Comparison of ENCODE assay signal across 22 cellular contexts in the genomic region with DNA sequence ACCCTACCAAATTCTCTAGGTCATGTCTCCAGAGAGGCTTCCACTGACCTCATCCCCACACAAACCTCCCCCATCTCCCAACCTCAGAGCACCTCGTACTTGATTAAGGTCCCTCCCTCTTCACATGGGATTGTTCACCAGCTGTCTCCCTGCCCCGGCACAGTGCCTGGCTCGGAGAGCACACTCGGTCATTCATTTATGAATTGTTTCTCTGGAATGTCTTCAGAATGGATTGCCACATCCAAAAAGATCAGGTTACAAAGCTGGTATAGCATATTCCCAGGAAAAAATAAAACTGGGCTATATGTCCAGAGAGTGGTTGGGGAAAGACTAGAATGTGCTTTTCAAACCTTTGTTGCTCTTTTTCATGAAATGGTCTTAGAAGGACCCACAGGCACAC. TPM values are rescaled to one million over a fixed set of nuclear protein-coding genes. Genes with fewer than 3 reads are reported as not detected.
DNase-seq lines count a peak whose midpoint lies in the region; TF ChIP-seq lines count a peak whose summit lies in the region.
"Had no signal": no experiment of that assay in that cellular context is flagged by ENCODE, and none has a peak within 500 bp of the region (broad histone marks: within the 10 kb centered on the region; RNA-seq: fewer than 3 reads in every experiment).

No MANE protein-coding gene starts in this region.

- no peaks in the 10 kb centered on the region for H3K79me1 ChIP-seq in mesendoderm (ENCODE audit: low read length)

- peaks cover 8% of the 10 kb centered on the region for H3K4me1 ChIP-seq in mesendoderm (ENCODE audit: control insufficient read depth, low read depth, low read length)
- H3K4me1 ChIP-seq in OCI-LY7 (ENCODE audit: insufficient read depth, low read length, poor library complexity, severe bottlenecking), result peaks cover 51% of the 10 kb centered on the region
- H3K4me1 ChIP-seq: adrenal gland, stomach had no signal

- peak overlapping the region; percentile 8 for H4K5ac ChIP-seq in mesendoderm (ENCODE audit: low read length)

- POLR2A ChIA-PET in activated CD4-positive, alpha-beta memory T cell treated with anti-CD3 and anti-CD28 coated beads, Interleukin-2, amount 10 ng/mL, durations not matched to agents 7 days and 5 days (lab: Charles Lee), result interaction anchor here (3.9 to 21.3 kb wide), 3 partner anchors 21 to 44 kb away, joined by 31 to 568 read pairs (median 308); partner anchors contain the start of gene JAKMIP1
- POLR2A ChIA-PET in OCI-LY7 (lab: Charles Lee), result no interaction called here

- no CpG with 5 or more reads among the region's 4 CpGs for whole genome bisulfite sequencing in mesendoderm (ENCODE audit: extremely low coverage, insufficient coverage, low lambda C conversion rate)

- no peaks in the 10 kb centered on the region for H3K27me3 Mint-ChIP-seq in T-helper 1 cell treated with Interleukin-12 subunit alpha and Interleukin-12 subunit beta and Interleukin-4 antibody, amounts not matched to agents 30 μg/mL and 1 μg/mL, for 36 hours (ENCODE audit: low read depth)
- H3K27me3 Mint-ChIP-seq in activated CD4-positive, alpha-beta memory T cell treated with anti-CD3 and anti-CD28 coated beads, Interleukin-2, amount 10 ng/mL, durations not matched to agents 7 days and 5 days, result no peaks in the 10 kb centered on the region
- peaks cover 1% of the 10 kb centered on the region for H3K27me3 Mint-ChIP-seq in glutamatergic neuron (ENCODE audit: unreplicated experiment)

- H3K9me3 Mint-ChIP-seq in T-helper 1 cell treated with Interleukin-12 subunit alpha and Interleukin-12 subunit beta and Interleukin-4 antibody, amounts not matched to agents 30 μg/mL and 1 μg/mL, for 36 hours, result peaks cover 21% of the 10 kb centered on the region
- H3K9me3 Mint-ChIP-seq in activated CD4-positive, alpha-beta memory T cell treated with anti-CD3 and anti-CD28 coated beads, Interleukin-2, amount 10 ng/mL, durations not matched to agents 7 days and 5 days, result peaks cover 31% of the 10 kb centered on the region
- H3K9me3 Mint-ChIP-seq in glutamatergic neuron (ENCODE audit: unreplicated experiment), result peaks cover 1% of the 10 kb centered on the region

- CTCF ChIA-PET in activated CD4-positive, alpha-beta memory T cell treated with anti-CD3 and anti-CD28 coated beads, Interleukin-2, amount 10 ng/mL, durations not matched to agents 7 days and 5 days (lab: Charles Lee), result interaction anchor here (1.1 to 1.4 kb wide), 3 partner anchors 18 to 149 kb away, joined by 3 to 4 read pairs (median 3); no protein-coding TSS in a partner anchor
- CTCF ChIA-PET in OCI-LY7 (lab: Charles Lee; ENCODE audit: unreplicated experiment), result interaction anchor here (0.8 kb wide), 1 partner anchor 15 kb away, joined by 3 read pairs; no protein-coding TSS in a partner anchor

- no peaks in the 10 kb centered on the region for H4K20me1 ChIP-seq in OCI-LY7 (ENCODE audit: insufficient read depth, low read length)

- H3K56ac ChIP-seq in mesendoderm (ENCODE audit: low read length), result no peak overlapping the region

- peaks cover 63% of the 10 kb centered on the region for H3K36me3 Mint-ChIP-seq in T-helper 1 cell treated with Interleukin-12 subunit alpha and Interleukin-12 subunit beta and Interleukin-4 antibody, amounts not matched to agents 30 μg/mL and 1 μg/mL, for 36 hours (ENCODE audit: low read depth)
- H3K36me3 Mint-ChIP-seq in activated CD4-positive, alpha-beta memory T cell treated with anti-CD3 and anti-CD28 coated beads, Interleukin-2, amount 10 ng/mL, durations not matched to agents 7 days and 5 days (ENCODE audit: low read depth), result peaks cover 93% of the 10 kb centered on the region
- H3K36me3 Mint-ChIP-seq in glutamatergic neuron (ENCODE audit: unreplicated experiment), result no peaks in the 10 kb centered on the region

- H3K4me3 ChIP-seq in mesendoderm (ENCODE audit: low read length) (no peak overlapping the region), OCI-LY7 (ENCODE audit: low read depth, low read length, poor library complexity, severe bottlenecking) (no peak overlapping the region)
- H3K4me3 ChIP-seq: adrenal gland, cardiac muscle cell, dorsolateral prefrontal cortex, hepatocyte, mucosa of descending colon, smooth muscle cell, stomach had no signal

- no peaks in the 10 kb centered on the region for H3K27me3 ChIP-seq in mesendoderm (ENCODE audit: insufficient read depth, low read length, poor library complexity)
- H3K27me3 ChIP-seq: adrenal gland, cardiac muscle cell, dorsolateral prefrontal cortex, hepatocyte had no signal

- peak overlapping the region; percentile 70 for H3K4me3 Mint-ChIP-seq in T-helper 1 cell treated with Interleukin-12 subunit alpha and Interleukin-12 subunit beta and Interleukin-4 antibody, amounts not matched to agents 30 μg/mL and 1 μg/mL, for 36 hours
- peak overlapping the region; percentile 74 for H3K4me3 Mint-ChIP-seq in activated CD4-positive, alpha-beta memory T cell treated with anti-CD3 and anti-CD28 coated beads, Interleukin-2, amount 10 ng/mL, durations not matched to agents 7 days and 5 days
- H3K4me3 Mint-ChIP-seq in glutamatergic neuron (ENCODE audit: unreplicated experiment), result no peak overlapping the region

- TF ChIP-seq CTCF in glutamatergic neuron (IDR thresholded peaks at IDR 0.05; ENCODE audit: partially characterized antibody, unreplicated experiment), result no peak
- TF ChIP-seq CTCF in OCI-LY7 (conservative IDR thresholded peaks at IDR 0.05; ENCODE audit: low read length), result no peak

- H3K4me2 ChIP-seq in mesendoderm (ENCODE audit: low read length) (no peak overlapping the region), OCI-LY7 (ENCODE audit: low read length) (no peak overlapping the region)
- H3K4me2 ChIP-seq: hepatocyte, smooth muscle cell had no signal

- H3K4ac ChIP-seq in mesendoderm (ENCODE audit: low read depth, low read length), result no peak overlapping the region

- H3K79me2 ChIP-seq in mesendoderm (ENCODE audit: control insufficient read depth, insufficient read depth, low read length) (no peaks in the 10 kb centered on the region), OCI-LY7 (ENCODE audit: insufficient read depth, low read depth, low read length) (no peaks in the 10 kb centered on the region)
- H3K79me2 ChIP-seq: hepatocyte had no signal

- no peak overlapping the region for H2AFZ ChIP-seq in OCI-LY7 (ENCODE audit: low read length)
- H2AFZ ChIP-seq: hepatocyte had no signal

- peak overlapping the region; percentile 100 for H3K27ac Mint-ChIP-seq in T-helper 1 cell treated with Interleukin-12 subunit alpha and Interleukin-12 subunit beta and Interleukin-4 antibody, amounts not matched to agents 30 μg/mL and 1 μg/mL, for 36 hours
- H3K27ac Mint-ChIP-seq in activated CD4-positive, alpha-beta memory T cell treated with anti-CD3 and anti-CD28 coated beads, Interleukin-2, amount 10 ng/mL, durations not matched to agents 7 days and 5 days, result peak overlapping the region; percentile 100
- H3K27ac Mint-ChIP-seq in glutamatergic neuron (ENCODE audit: unreplicated experiment), result no peak overlapping the region

- no peak overlapping the region for H3K23ac ChIP-seq in mesendoderm (ENCODE audit: low read length)

- H3K9me3 ChIP-seq in OCI-LY7 (ENCODE audit: low read length), result peaks cover 16% of the 10 kb centered on the region
- H3K9me3 ChIP-seq: adrenal gland, mucosa of descending colon had no signal

- no peak overlapping the region for H3K18ac ChIP-seq in mesendoderm (ENCODE audit: low read length)

- no peak overlapping the region for H3K9ac ChIP-seq in mesendoderm (ENCODE audit: low read length)

- H2BK15ac ChIP-seq in mesendoderm (replicated peaks; ENCODE audit: low read depth), result no peak overlapping the region

- no peak overlapping the region for H3K27ac ChIP-seq in mesendoderm (ENCODE audit: low read depth, low read length)
- H3K27ac ChIP-seq in OCI-LY7 (ENCODE audit: low read depth, low read length, poor library complexity, severe bottlenecking), result no peak overlapping the region
- H3K27ac ChIP-seq: 22Rv1, adrenal gland, cardiac muscle cell, hepatocyte, stomach had no signal

- no peak overlapping the region for H4K8ac ChIP-seq in mesendoderm (ENCODE audit: low read depth, low read length)

- peaks cover 80% of the 10 kb centered on the region for H3K4me1 Mint-ChIP-seq in T-helper 1 cell treated with Interleukin-12 subunit alpha and Interleukin-12 subunit beta and Interleukin-4 antibody, amounts not matched to agents 30 μg/mL and 1 μg/mL, for 36 hours (ENCODE audit: low read depth)
- H3K4me1 Mint-ChIP-seq in activated CD4-positive, alpha-beta memory T cell treated with anti-CD3 and anti-CD28 coated beads, Interleukin-2, amount 10 ng/mL, durations not matched to agents 7 days and 5 days, result peaks cover 99% of the 10 kb centered on the region
- H3K4me1 Mint-ChIP-seq in glutamatergic neuron (ENCODE audit: low read depth, unreplicated experiment), result no peaks in the 10 kb centered on the region

- peak overlapping the region; percentile 5 for H2BK5ac ChIP-seq in mesendoderm (ENCODE audit: low read length)

- no TSS peak for BruUV-seq in OCI-LY7 (replicated peaks; lab: Mats Ljungman, UMichigan)

- intact Hi-C loops in OCI-LY7 (cut with micrococcal nuclease; ENCODE audit: unreplicated experiment), result no loop called here

- H3K36me3 ChIP-seq in mesendoderm (ENCODE audit: control insufficient read depth, insufficient read depth, low read length) (no peaks in the 10 kb centered on the region), OCI-LY7 (ENCODE audit: insufficient read depth, low read length) (no peaks in the 10 kb centered on the region)
- H3K36me3 ChIP-seq: adrenal gland, cardiac muscle cell, stomach had no signal

- no peak for DNase-seq in T-helper 1 cell
- DNase-seq in HCEC 1CT, result peak; percentile 1
- DNase-seq in activated CD4-positive, alpha-beta memory T cell treated with anti-CD3 and anti-CD28 coated beads, Interleukin-2, amount 10 ng/mL, durations not matched to agents 7 days and 5 days, result no peak
- DNase-seq in mesendoderm, result no peak
- no peak for DNase-seq in glutamatergic neuron
- DNase-seq in D341Med (ENCODE audit: low spot score), result no peak
- no peak for DNase-seq in OCI-LY7 (ENCODE audit: low spot score)
- DNase-seq: activated CD4-positive, alpha-beta T cell treated with anti-CD3 and anti-CD28 coated beads, Interleukin-2, amount 50 U/mL, for 4 hours; adrenal gland; AML-193; dorsolateral prefrontal cortex; mucosa of descending colon; NCI-H1417 treated with DMSO at 0.1 percent for 48 hours; NCI-H526; stimulated activated CD4-positive, alpha-beta T cell treated with anti-CD3 and anti-CD28 coated beads, Interleukin-4, amount 100 ng/mL, for 1 hour; stomach had no signal

- H2BK120ac ChIP-seq in mesendoderm (ENCODE audit: low read depth, low read length), result no peak overlapping the region

- H2AK5ac ChIP-seq in mesendoderm (ENCODE audit: low read length), result peak overlapping the region; percentile 40

- H3K9me2 ChIP-seq in OCI-LY7 (ENCODE audit: insufficient read depth, low read length), result no peaks in the 10 kb centered on the region

RNA-seq across cellular contexts. Expression of gene JAKMIP1, which starts 21.6 kb away (rescaled TPM):
- 10 to 100 TPM; 43.8 to 44.4 TPM for total RNA-seq in activated CD4-positive, alpha-beta memory T cell treated with anti-CD3 and anti-CD28 coated beads, Interleukin-2, amount 10 ng/mL, durations not matched to agents 7 days and 5 days
- polyA plus RNA-seq in mesendoderm (2013, experiment 1 of 2), result 3.5 TPM
- 3.5 TPM for polyA plus RNA-seq in mesendoderm (2013, experiment 2 of 2)
- 2.4 TPM for total RNA-seq in glutamatergic neuron (ENCODE audit: unreplicated experiment)
- total RNA-seq in OCI-LY7 (2014; rRNA removed; shearing (Covaris generic)), result 5.1 and 6.0 TPM in 2 replicates
- 4.0 and 4.6 TPM in 2 replicates for total RNA-seq in OCI-LY7 (2022)
- total RNA-seq: hepatocyte, lower leg skin, smooth muscle cell had no signal
- polyA plus RNA-seq: hepatocyte had no signal

Comparison
In these comparisons a context has a peak if more than half of its experiments do, and no peak if none do; other contexts are left out.
1. RNA of gene JAKMIP1, which starts 21.6 kb away (total RNA-seq): 43.8 to 44.4 TPM in activated CD4-positive, alpha-beta memory T cell treated with anti-CD3 and anti-CD28 coated beads, Interleukin-2, amount 10 ng/mL, durations not matched to agents 7 days and 5 days; 4.0 to 6.0 TPM in OCI-LY7 and 2.4 TPM in glutamatergic neuron (single experiment); every median in the first group is over 4 times any median in the second.